In the genomic region with DNA sequence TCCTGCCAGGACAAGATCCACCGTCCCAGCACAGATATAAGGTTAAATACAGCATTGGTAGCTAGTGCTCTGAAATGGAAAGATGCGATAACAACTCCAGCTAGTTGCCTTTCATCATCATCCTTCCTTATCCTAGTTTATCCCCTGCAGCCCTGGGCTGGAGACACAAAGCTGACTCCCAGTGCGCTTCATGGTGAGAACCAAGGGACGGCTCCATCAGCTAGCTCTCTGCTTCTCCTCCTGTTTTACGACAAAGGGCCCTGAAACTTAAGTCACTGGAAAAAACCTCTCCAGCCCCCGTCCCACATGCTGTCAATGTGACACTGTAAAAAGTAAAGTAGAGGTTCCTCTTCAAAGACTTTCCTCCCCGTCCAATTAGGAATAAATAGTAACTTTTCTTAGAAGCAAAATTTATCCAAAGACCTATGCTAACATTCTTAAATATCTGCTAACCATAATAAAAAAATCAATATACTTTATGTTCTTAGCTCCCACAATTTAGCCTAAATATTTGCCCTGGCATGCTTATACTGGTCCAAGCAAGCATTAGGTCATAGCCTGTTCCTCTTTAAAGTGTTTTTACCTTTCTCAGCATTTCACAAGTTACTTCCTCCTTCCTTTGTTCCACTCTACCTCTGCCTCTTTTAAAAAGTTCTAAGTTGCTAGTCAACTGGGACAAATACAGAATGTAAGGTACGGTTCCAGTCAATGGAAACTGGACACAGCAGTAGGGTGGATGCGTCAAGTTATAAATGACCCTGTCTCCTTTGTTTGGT, we compare ENCODE assay signal across 2 cellular contexts.
TF ChIP-seq lines count a peak whose summit lies in the region.

No MANE protein-coding gene starts in this region.

TF ChIP-seq in GM23338, 12 proteins besides CTCF, POLR2A, EP300 and RAD21 (continues in another document):
- TF ChIP-seq ZNF331 (CRISPR knock-in tag; IDR thresholded peaks at IDR 0.05; ENCODE audit: low read depth) (no peak), NANOG (IDR thresholded peaks at IDR 0.05; ENCODE audit: borderline replicate concordance) (no peak), CREB1 (CRISPR knock-in tag; IDR thresholded peaks at IDR 0.05; ENCODE audit: low read depth) (no peak), EZH2phosphoT487 (IDR thresholded peaks at IDR 0.05; ENCODE audit: unreplicated experiment) (no peak), JUNB (IDR thresholded peaks at IDR 0.05; ENCODE audit: unreplicated experiment) (no peak), POLR2AphosphoS5 (IDR thresholded peaks at IDR 0.05; ENCODE audit: low read depth) (no peak), EZH2 (IDR thresholded peaks at IDR 0.05; ENCODE audit: low read depth, unreplicated experiment) (no peak), ETS1 (IDR thresholded peaks at IDR 0.05) (no peak), ZNF114 (CRISPR knock-in tag; IDR thresholded peaks at IDR 0.05) (no peak), STAT1 (IDR thresholded peaks at IDR 0.05; ENCODE audit: unreplicated experiment) (no peak)
- TF ChIP-seq, protein P1, sequence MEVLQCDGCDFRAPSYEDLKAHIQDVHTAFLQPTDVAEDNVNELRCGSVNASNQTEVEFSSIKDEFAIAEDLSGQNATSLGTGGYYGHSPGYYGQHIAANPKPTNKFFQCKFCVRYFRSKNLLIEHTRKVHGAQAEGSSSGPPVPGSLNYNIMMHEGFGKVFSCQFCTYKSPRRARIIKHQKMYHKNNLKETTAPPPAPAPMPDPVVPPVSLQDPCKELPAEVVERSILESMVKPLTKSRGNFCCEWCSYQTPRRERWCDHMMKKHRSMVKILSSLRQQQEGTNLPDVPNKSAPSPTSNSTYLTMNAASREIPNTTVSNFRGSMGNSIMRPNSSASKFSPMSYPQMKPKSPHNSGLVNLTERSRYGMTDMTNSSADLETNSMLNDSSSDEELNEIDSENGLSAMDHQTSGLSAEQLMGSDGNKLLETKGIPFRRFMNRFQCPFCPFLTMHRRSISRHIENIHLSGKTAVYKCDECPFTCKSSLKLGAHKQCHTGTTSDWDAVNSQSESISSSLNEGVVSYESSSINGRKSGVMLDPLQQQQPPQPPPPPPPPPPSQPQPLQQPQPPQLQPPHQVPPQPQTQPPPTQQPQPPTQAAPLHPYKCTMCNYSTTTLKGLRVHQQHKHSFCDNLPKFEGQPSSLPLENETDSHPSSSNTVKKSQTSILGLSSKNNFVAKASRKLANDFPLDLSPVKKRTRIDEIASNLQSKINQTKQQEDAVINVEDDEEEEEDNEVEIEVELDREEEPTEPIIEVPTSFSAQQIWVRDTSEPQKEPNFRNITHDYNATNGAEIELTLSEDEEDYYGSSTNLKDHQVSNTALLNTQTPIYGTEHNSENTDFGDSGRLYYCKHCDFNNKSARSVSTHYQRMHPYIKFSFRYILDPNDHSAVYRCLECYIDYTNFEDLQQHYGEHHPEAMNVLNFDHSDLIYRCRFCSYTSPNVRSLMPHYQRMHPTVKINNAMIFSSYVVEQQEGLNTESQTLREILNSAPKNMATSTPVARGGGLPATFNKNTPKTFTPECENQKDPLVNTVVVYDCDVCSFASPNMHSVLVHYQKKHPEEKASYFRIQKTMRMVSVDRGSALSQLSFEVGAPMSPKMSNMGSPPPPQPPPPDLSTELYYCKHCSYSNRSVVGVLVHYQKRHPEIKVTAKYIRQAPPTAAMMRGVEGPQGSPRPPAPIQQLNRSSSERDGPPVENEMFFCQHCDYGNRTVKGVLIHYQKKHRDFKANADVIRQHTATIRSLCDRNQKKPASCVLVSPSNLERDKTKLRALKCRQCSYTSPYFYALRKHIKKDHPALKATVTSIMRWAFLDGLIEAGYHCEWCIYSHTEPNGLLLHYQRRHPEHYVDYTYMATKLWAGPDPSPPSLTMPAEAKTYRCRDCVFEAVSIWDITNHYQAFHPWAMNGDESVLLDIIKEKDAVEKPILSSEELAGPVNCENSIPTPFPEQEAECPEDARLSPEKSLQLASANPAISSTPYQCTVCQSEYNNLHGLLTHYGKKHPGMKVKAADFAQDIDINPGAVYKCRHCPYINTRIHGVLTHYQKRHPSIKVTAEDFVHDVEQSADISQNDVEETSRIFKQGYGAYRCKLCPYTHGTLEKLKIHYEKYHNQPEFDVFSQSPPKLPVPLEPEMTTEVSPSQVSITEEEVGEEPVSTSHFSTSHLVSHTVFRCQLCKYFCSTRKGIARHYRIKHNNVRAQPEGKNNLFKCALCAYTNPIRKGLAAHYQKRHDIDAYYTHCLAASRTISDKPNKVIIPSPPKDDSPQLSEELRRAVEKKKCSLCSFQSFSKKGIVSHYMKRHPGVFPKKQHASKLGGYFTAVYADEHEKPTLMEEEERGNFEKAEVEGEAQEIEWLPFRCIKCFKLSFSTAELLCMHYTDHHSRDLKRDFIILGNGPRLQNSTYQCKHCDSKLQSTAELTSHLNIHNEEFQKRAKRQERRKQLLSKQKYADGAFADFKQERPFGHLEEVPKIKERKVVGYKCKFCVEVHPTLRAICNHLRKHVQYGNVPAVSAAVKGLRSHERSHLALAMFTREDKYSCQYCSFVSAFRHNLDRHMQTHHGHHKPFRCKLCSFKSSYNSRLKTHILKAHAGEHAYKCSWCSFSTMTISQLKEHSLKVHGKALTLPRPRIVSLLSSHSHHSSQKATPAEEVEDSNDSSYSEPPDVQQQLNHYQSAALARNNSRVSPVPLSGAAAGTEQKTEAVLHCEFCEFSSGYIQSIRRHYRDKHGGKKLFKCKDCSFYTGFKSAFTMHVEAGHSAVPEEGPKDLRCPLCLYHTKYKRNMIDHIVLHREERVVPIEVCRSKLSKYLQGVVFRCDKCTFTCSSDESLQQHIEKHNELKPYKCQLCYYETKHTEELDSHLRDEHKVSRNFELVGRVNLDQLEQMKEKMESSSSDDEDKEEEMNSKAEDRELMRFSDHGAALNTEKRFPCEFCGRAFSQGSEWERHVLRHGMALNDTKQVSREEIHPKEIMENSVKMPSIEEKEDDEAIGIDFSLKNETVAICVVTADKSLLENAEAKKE (CRISPR knock-in tag; IDR thresholded peaks at IDR 0.05) = no peak

TF ChIP-seq in H1, 55 proteins besides CTCF, POLR2A, EP300 and RAD21:
- TF ChIP-seq MAFK (IDR thresholded peaks at IDR 0.05; ENCODE audit: low read depth, low read length) = no peak
- no peak for TF ChIP-seq TCF12 (IDR thresholded peaks at IDR 0.05; ENCODE audit: low read depth, low read length)
- no peak for TF ChIP-seq TBP (IDR thresholded peaks at IDR 0.05; ENCODE audit: low read depth, low read length)
- TF ChIP-seq SUZ12 (IDR thresholded peaks at IDR 0.05; ENCODE audit: low read length) = no peak
- no peak for TF ChIP-seq SP1 (IDR thresholded peaks at IDR 0.05; ENCODE audit: low read depth, low read length)
- no peak for TF ChIP-seq GTF2F1 (IDR thresholded peaks at IDR 0.05; ENCODE audit: borderline replicate concordance, low read depth, low read length)
- no peak for TF ChIP-seq GABPA (IDR thresholded peaks at IDR 0.05; ENCODE audit: borderline replicate concordance, insufficient read depth, low read length)
- TF ChIP-seq NRF1 (IDR thresholded peaks at IDR 0.05; ENCODE audit: low read depth, low read length) = no peak
- no peak for TF ChIP-seq CEBPB (IDR thresholded peaks at IDR 0.05; ENCODE audit: low read depth, low read length)
- no peak for TF ChIP-seq ASH2L (IDR thresholded peaks at IDR 0.05; ENCODE audit: low read length)
- TF ChIP-seq HDAC6 (IDR thresholded peaks at IDR 0.05; ENCODE audit: low read depth, low read length) = no peak
- TF ChIP-seq CBX5 (IDR thresholded peaks at IDR 0.05; ENCODE audit: low read depth, low read length) = no peak
- TF ChIP-seq SIX5 (IDR thresholded peaks at IDR 0.05; ENCODE audit: low read depth, low read length) = no peak
- TF ChIP-seq POLR2AphosphoS5 (IDR thresholded peaks at IDR 0.05; ENCODE audit: low read depth, low read length) = no peak
- TF ChIP-seq POU5F1 (IDR thresholded peaks at IDR 0.05; ENCODE audit: low read depth, low read length) = no peak
- no peak for TF ChIP-seq EZH2 (IDR thresholded peaks at IDR 0.05; ENCODE audit: low read depth, low read length, severe bottlenecking)
- no peak for TF ChIP-seq TAF7 (optimal IDR thresholded peaks at IDR 0.05; ENCODE audit: borderline replicate concordance, low read depth, low read length)
- TF ChIP-seq, protein P2, sequence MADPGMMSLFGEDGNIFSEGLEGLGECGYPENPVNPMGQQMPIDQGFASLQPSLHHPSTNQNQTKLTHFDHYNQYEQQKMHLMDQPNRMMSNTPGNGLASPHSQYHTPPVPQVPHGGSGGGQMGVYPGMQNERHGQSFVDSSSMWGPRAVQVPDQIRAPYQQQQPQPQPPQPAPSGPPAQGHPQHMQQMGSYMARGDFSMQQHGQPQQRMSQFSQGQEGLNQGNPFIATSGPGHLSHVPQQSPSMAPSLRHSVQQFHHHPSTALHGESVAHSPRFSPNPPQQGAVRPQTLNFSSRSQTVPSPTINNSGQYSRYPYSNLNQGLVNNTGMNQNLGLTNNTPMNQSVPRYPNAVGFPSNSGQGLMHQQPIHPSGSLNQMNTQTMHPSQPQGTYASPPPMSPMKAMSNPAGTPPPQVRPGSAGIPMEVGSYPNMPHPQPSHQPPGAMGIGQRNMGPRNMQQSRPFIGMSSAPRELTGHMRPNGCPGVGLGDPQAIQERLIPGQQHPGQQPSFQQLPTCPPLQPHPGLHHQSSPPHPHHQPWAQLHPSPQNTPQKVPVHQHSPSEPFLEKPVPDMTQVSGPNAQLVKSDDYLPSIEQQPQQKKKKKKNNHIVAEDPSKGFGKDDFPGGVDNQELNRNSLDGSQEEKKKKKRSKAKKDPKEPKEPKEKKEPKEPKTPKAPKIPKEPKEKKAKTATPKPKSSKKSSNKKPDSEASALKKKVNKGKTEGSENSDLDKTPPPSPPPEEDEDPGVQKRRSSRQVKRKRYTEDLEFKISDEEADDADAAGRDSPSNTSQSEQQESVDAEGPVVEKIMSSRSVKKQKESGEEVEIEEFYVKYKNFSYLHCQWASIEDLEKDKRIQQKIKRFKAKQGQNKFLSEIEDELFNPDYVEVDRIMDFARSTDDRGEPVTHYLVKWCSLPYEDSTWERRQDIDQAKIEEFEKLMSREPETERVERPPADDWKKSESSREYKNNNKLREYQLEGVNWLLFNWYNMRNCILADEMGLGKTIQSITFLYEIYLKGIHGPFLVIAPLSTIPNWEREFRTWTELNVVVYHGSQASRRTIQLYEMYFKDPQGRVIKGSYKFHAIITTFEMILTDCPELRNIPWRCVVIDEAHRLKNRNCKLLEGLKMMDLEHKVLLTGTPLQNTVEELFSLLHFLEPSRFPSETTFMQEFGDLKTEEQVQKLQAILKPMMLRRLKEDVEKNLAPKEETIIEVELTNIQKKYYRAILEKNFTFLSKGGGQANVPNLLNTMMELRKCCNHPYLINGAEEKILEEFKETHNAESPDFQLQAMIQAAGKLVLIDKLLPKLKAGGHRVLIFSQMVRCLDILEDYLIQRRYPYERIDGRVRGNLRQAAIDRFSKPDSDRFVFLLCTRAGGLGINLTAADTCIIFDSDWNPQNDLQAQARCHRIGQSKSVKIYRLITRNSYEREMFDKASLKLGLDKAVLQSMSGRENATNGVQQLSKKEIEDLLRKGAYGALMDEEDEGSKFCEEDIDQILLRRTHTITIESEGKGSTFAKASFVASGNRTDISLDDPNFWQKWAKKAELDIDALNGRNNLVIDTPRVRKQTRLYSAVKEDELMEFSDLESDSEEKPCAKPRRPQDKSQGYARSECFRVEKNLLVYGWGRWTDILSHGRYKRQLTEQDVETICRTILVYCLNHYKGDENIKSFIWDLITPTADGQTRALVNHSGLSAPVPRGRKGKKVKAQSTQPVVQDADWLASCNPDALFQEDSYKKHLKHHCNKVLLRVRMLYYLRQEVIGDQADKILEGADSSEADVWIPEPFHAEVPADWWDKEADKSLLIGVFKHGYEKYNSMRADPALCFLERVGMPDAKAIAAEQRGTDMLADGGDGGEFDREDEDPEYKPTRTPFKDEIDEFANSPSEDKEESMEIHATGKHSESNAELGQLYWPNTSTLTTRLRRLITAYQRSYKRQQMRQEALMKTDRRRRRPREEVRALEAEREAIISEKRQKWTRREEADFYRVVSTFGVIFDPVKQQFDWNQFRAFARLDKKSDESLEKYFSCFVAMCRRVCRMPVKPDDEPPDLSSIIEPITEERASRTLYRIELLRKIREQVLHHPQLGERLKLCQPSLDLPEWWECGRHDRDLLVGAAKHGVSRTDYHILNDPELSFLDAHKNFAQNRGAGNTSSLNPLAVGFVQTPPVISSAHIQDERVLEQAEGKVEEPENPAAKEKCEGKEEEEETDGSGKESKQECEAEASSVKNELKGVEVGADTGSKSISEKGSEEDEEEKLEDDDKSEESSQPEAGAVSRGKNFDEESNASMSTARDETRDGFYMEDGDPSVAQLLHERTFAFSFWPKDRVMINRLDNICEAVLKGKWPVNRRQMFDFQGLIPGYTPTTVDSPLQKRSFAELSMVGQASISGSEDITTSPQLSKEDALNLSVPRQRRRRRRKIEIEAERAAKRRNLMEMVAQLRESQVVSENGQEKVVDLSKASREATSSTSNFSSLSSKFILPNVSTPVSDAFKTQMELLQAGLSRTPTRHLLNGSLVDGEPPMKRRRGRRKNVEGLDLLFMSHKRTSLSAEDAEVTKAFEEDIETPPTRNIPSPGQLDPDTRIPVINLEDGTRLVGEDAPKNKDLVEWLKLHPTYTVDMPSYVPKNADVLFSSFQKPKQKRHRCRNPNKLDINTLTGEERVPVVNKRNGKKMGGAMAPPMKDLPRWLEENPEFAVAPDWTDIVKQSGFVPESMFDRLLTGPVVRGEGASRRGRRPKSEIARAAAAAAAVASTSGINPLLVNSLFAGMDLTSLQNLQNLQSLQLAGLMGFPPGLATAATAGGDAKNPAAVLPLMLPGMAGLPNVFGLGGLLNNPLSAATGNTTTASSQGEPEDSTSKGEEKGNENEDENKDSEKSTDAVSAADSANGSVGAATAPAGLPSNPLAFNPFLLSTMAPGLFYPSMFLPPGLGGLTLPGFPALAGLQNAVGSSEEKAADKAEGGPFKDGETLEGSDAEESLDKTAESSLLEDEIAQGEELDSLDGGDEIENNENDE (IDR thresholded peaks at IDR 0.05; ENCODE audit: insufficient replicate concordance, low read length) = no peak
- no peak for TF ChIP-seq PHF8 (conservative IDR thresholded peaks at IDR 0.05; ENCODE audit: low read depth, low read length)
- TF ChIP-seq USF2 (IDR thresholded peaks at IDR 0.05; ENCODE audit: low read length) = no peak
